29 cellular contexts compared by ENCODE assay signal in genomic region chr12:16523570-16524331, GRCh38.
DNase-seq lines count a peak whose midpoint lies in the region; ATAC-seq, FAIRE-seq and TF ChIP-seq lines count a peak whose summit lies in the region.
"Had no signal": no experiment of that assay in that cellular context is flagged by ENCODE, and none has a peak within 500 bp of the region (broad histone marks: within the 10 kb centered on the region; RNA-seq: fewer than 3 reads in every experiment).

No MANE protein-coding gene starts in this region.

- H3K4me2 ChIP-seq in HepG2 (ENCODE audit: low read depth, low read length) (no peak overlapping the region), fibroblast of lung (ENCODE audit: extremely low read depth, insufficient read depth, low read length) (no peak overlapping the region)
- H3K4me2 ChIP-seq: neural progenitor cell had no signal

- TF ChIP-seq EP300 in HepG2 (IDR thresholded peaks at IDR 0.05; ENCODE audit: low read depth in 2 of 2, low read length in 2 of 2) (no peak), HepG2 (CRISPR knock-in tag; IDR thresholded peaks at IDR 0.05; ENCODE audit: borderline replicate concordance) (no peak)

- H3K27me3 Mint-ChIP-seq in mesothelial cell of epicardium (ENCODE audit: low read depth): no peaks in the 10 kb centered on the region

- TF ChIP-seq POLR2A in HepG2 (IDR thresholded peaks at IDR 0.05; ENCODE audit: insufficient read depth in 1 of 2, low read depth in 2 of 2, low read length in 2 of 2): no peak
- no peak for TF ChIP-seq POLR2A in right lobe of liver (IDR thresholded peaks at IDR 0.05)
- no peak for TF ChIP-seq POLR2A in gastrocnemius medialis (IDR thresholded peaks at IDR 0.05)

- H3K36me3 Mint-ChIP-seq in mesothelial cell of epicardium: no peaks in the 10 kb centered on the region
- H3K36me3 Mint-ChIP-seq: neural progenitor cell had no signal

- no peaks in the 10 kb centered on the region for H4K20me1 ChIP-seq in HepG2 (ENCODE audit: insufficient read depth, low read length)
- H4K20me1 ChIP-seq in fibroblast of lung (ENCODE audit: control insufficient read depth, extremely low read depth, insufficient read depth, low read length): no peaks in the 10 kb centered on the region

- 88% methylated on average over 4 of the region's 4 CpGs for WGBS in HepG2 (ENCODE audit: low lambda C conversion rate)
- WGBS in right lobe of liver (ENCODE audit: insufficient coverage, low coverage, low lambda C conversion rate, missing lambda C conversion rate): 93% methylated on average over 4 of the region's 4 CpGs

- H3K36me3 ChIP-seq in HepG2 (replicated peaks in 1 of 2; ENCODE audit: control insufficient read depth in 1 of 2, insufficient read depth in 2 of 2, low read length in 2 of 2): no peaks in the 10 kb centered on the region
- no peaks in the 10 kb centered on the region for H3K36me3 ChIP-seq in right lobe of liver
- H3K36me3 ChIP-seq in fibroblast of lung (ENCODE audit: control insufficient read depth, insufficient read depth, low read length): no peaks in the 10 kb centered on the region
- no peaks in the 10 kb centered on the region for H3K36me3 ChIP-seq in gastrocnemius medialis
- H3K36me3 ChIP-seq: left lung, neural progenitor cell, prostate gland, upper lobe of left lung had no signal

- DNase-seq in HepG2 (ENCODE audit: low spot score) (no peak), right lobe of liver (no peak), RPMI8226 (peak; percentile 41), fibroblast of lung (ENCODE audit: low read depth in 2 of 2) (peak; percentile 3 to 22), HT-29 (ENCODE audit: low spot score) (no peak), mesothelial cell of epicardium (ENCODE audit: low spot score in 2 of 2, unreplicated experiment in 2 of 2) (no peak), NCI-H774 (lab: John Stamatoyannopoulos, UW) (no peak), gastrocnemius medialis (no peak)
- DNase-seq: activated naive CD4-positive, alpha-beta T cell treated with anti-CD3 and anti-CD28 coated beads, Interleukin-2, amount 50 U/mL, for 16 hours; activated T-cell treated with anti-CD3 and anti-CD28 coated beads, Interleukin-2, amount 50 U/mL, for 48 hours; anterior cingulate cortex; cerebellar nuclear complex; effector CD4-positive, alpha-beta T cell; glutamatergic neuron; Karpas-422; left lung; NCI-H1092; NCI-H345; stimulated activated CD4-positive, alpha-beta T cell treated with anti-CD3 and anti-CD28 coated beads, Interleukin-2, amount 100 ng/mL, for 48 hours; stimulated activated naive CD8-positive, alpha-beta T cell treated with anti-CD3 and anti-CD28 coated beads, Interleukin-15, Interleukin-2, amounts not matched to agents 100 U/mL and 50 U/mL, for 24 hours; upper lobe of left lung had no signal

- H3K4me3 Mint-ChIP-seq in mesothelial cell of epicardium: no peak overlapping the region
- H3K4me3 Mint-ChIP-seq: neural progenitor cell had no signal

- in situ Hi-C loops in HepG2 (cut with HindIII; ENCODE audit: extremely low pct_ligation_motif_present, low pct_unique_long_range_greater_than_20kb): no loop called here
- in situ Hi-C loops in gastrocnemius medialis (cut with MboI; ENCODE audit: low sequenced_read_pairs in 4 of 4): no loop called here

- CTCF ChIA-PET in HepG2 (lab: Yijun Ruan, JAX; ENCODE audit: low intra/inter-chr PET ratio, low total read pairs): no interaction called here

- POLR2A ChIA-PET in HepG2 (lab: Yijun Ruan, JAX): no interaction called here

- H3K27ac Mint-ChIP-seq in mesothelial cell of epicardium: no peak overlapping the region
- H3K27ac Mint-ChIP-seq: neural progenitor cell had no signal

- no peak overlapping the region for H3K4me3 ChIP-seq in HepG2 (replicated peaks in 1 of 3; ENCODE audit: insufficient read depth in 1 of 3, low read depth in 2 of 3, low read length in 3 of 3)
- no peak overlapping the region for H3K4me3 ChIP-seq in right lobe of liver
- no peak overlapping the region for H3K4me3 ChIP-seq in fibroblast of lung (replicated peaks in 1 of 4; ENCODE audit: control extremely low read depth in 1 of 4, insufficient read depth in 1 of 4, low read depth in 3 of 4, low read length in 4 of 4)
- H3K4me3 ChIP-seq in gastrocnemius medialis: no peak overlapping the region
- H3K4me3 ChIP-seq: left lung, neural progenitor cell, prostate gland, skin epidermis, upper lobe of left lung had no signal

- no peaks in the 10 kb centered on the region for H3K4me1 ChIP-seq in HepG2 (ENCODE audit: insufficient read depth, low read length)
- H3K4me1 ChIP-seq in right lobe of liver: no peaks in the 10 kb centered on the region
- no peaks in the 10 kb centered on the region for H3K4me1 ChIP-seq in fibroblast of lung (ENCODE audit: control insufficient read depth, extremely low read depth, insufficient read depth, low read length)
- H3K4me1 ChIP-seq in gastrocnemius medialis: no peaks in the 10 kb centered on the region
- H3K4me1 ChIP-seq: left lung, neural progenitor cell, prostate gland, upper lobe of left lung had no signal

- H3K79me2 ChIP-seq in HepG2 (ENCODE audit: insufficient read depth, low read length): no peaks in the 10 kb centered on the region
- H3K79me2 ChIP-seq in fibroblast of lung (ENCODE audit: control insufficient read depth, insufficient read depth, low read length): no peaks in the 10 kb centered on the region

- H3K27me3 ChIP-seq in HepG2 (ENCODE audit: control insufficient read depth in 1 of 2, insufficient read depth in 2 of 2, low read length in 2 of 2) (no peaks in the 10 kb centered on the region), right lobe of liver (no peaks in the 10 kb centered on the region), fibroblast of lung (ENCODE audit: control insufficient read depth, insufficient read depth, low read length) (no peaks in the 10 kb centered on the region), gastrocnemius medialis (no peaks in the 10 kb centered on the region)
- H3K27me3 ChIP-seq: left lung, neural progenitor cell, upper lobe of left lung had no signal

- TF ChIP-seq CTCF in HepG2 (CRISPR knock-in tag; IDR thresholded peaks at IDR 0.05) (no peak), right lobe of liver (IDR thresholded peaks at IDR 0.05) (no peak), fibroblast of lung (conservative IDR thresholded peaks at IDR 0.05 in 1 of 2, IDR thresholded peaks at IDR 0.05 in 1 of 2; ENCODE audit: low read depth in 1 of 2, low read length in 2 of 2) (no peak), mesothelial cell of epicardium (IDR thresholded peaks at IDR 0.05; ENCODE audit: unreplicated experiment) (no peak), gastrocnemius medialis (IDR thresholded peaks at IDR 0.05 in 4 of 5, conservative IDR thresholded peaks at IDR 0.05 in 1 of 5) (no peak)

- no TSS peak for BruUV-seq in HepG2 (replicated peaks; lab: Mats Ljungman, UMichigan)

- peaks cover 4% of the 10 kb centered on the region for H3K9me3 Mint-ChIP-seq in mesothelial cell of epicardium

- H3K9ac ChIP-seq in HepG2 (ENCODE audit: insufficient read depth, low read depth, low read length): no peak overlapping the region
- H3K9ac ChIP-seq in fibroblast of lung (ENCODE audit: insufficient read depth, low read length): no peak overlapping the region
- H3K9ac ChIP-seq: neural progenitor cell had no signal

- no peak for FAIRE-seq in HepG2 (lab: Jason Lieb, UNC)
- FAIRE-seq: A204.1, GM18507 had no signal

- H2AFZ ChIP-seq in HepG2 (ENCODE audit: low read length): no peak overlapping the region
- no peak overlapping the region for H2AFZ ChIP-seq in fibroblast of lung (ENCODE audit: low read length)
- H2AFZ ChIP-seq: neural progenitor cell had no signal

- H3K4me1 Mint-ChIP-seq in mesothelial cell of epicardium: peaks cover 3% of the 10 kb centered on the region
- H3K4me1 Mint-ChIP-seq: neural progenitor cell had no signal

- ATAC-seq in HepG2 (no peak), right lobe of liver (no peak), gastrocnemius medialis (no peak)
- ATAC-seq: esophagus mucosa; Panc1; SK-N-SH treated with all-trans-retinoic acid at 6 μM for 48 hours; stimulated activated naive CD8-positive, alpha-beta T cell treated with anti-CD3 and anti-CD28 coated beads, Interleukin-15, Interleukin-2, amounts not matched to agents 100 U/mL and 50 U/mL, for 24 hours had no signal

- TF ChIP-seq RAD21 in HepG2 (CRISPR knock-in tag; IDR thresholded peaks at IDR 0.05): no peak

- intact Hi-C loops in HepG2 (cut with micrococcal nuclease; ENCODE audit: unreplicated experiment) (no loop called here), right lobe of liver (cut with DNase I) (no loop called here), gastrocnemius medialis (cut with DNase I; ENCODE audit: low total_unique reads) (no loop called here)

- H3K27ac ChIP-seq in HepG2 (ENCODE audit: extremely low read length, insufficient read depth, low read length) (no peak overlapping the region), right lobe of liver (no peak overlapping the region), fibroblast of lung (ENCODE audit: insufficient read depth, low read length) (no peak overlapping the region), gastrocnemius medialis (no peak overlapping the region)
- H3K27ac ChIP-seq: left lung, neural progenitor cell, prostate gland, skin epidermis, upper lobe of left lung had no signal

- H3K9me3 ChIP-seq in HepG2 (ENCODE audit: low read length) (no peaks in the 10 kb centered on the region), right lobe of liver (no peaks in the 10 kb centered on the region), fibroblast of lung (ENCODE audit: control insufficient read depth, insufficient read depth, low read depth, low read length) (no peaks in the 10 kb centered on the region), gastrocnemius medialis (no peaks in the 10 kb centered on the region)
- H3K9me3 ChIP-seq: left lung, prostate gland, upper lobe of left lung had no signal

TF ChIP-seq in HepG2, 621 proteins besides CTCF, POLR2A, EP300 and RAD21:
- TF ChIP-seq MAFK (conservative IDR thresholded peaks at IDR 0.05 in 1 of 2, IDR thresholded peaks at IDR 0.05 in 1 of 2; ENCODE audit: low read length in 2 of 2) (peak in 1 of 2 experiments; percentile 40; a peak in 1 of 4 replicates), ZNF225 (CRISPR knock-in tag; IDR thresholded peaks at IDR 0.05) (no peak), HOXA7 (CRISPR knock-in tag; IDR thresholded peaks at IDR 0.05) (no peak), NFE2L2 (IDR thresholded peaks at IDR 0.05; ENCODE audit: low read length) (peak; percentile 68), ZFP62 (CRISPR knock-in tag; IDR thresholded peaks at IDR 0.05) (no peak)

Comparison
In these comparisons a context has a peak if more than half of its experiments do, and no peak if none do; other contexts are left out.
1. DNase-seq: peak in RPMI8226 (single experiment) and fibroblast of lung (2 of 2); none in HepG2 (single experiment), right lobe of liver (0 of 3), HT-29 (single experiment), mesothelial cell of epicardium (0 of 2), NCI-H774 (single experiment) and gastrocnemius medialis (0 of 2).